In the genomic region with DNA sequence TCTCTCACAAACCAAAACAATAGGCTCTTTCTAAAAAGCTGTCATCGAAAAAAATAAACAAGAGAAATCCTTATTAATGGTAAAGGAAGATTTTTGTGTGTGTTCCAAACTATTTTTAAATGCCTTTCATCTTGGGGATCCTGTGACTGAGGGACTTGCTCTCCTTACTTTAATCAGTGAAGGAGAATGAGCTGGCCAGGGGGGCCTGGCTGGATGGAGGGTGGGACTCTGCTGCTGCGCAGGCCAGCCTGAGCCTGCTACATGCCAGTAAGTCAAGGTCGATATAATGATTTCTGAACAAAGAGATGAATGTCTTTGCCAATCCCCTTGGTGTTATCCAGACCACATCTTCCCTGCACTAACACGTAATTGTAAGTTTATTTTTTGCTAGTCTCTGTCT, we compare ENCODE assay signal across 26 cellular contexts.
"Had no signal": no experiment of that assay in that cellular context is flagged by ENCODE, and none has a peak within 500 bp of the region (broad histone marks: within the 10 kb centered on the region; RNA-seq: fewer than 3 reads in every experiment).

No MANE protein-coding gene starts in this region.

- H3K4me3 ChIP-seq: esophagus muscularis mucosa, ovary, right lobe of liver, skin epidermis, testis had no signal

- DNase-seq: activated CD4-positive, alpha-beta T cell treated with anti-CD3 and anti-CD28 coated beads for 48 hours; activated CD4-positive, alpha-beta T cell treated with anti-CD3 and anti-CD28 coated beads, Interleukin-2, amount 50 U/mL, for 48 hours; activated CD8-positive, alpha-beta memory T cell treated with anti-CD3 and anti-CD28 coated beads for 24 hours; activated CD8-positive, alpha-beta memory T cell treated with anti-CD3 and anti-CD28 coated beads, Interleukin-2, amount 50 U/mL, for 4 hours; activated effector memory CD4-positive, alpha-beta T cell treated with anti-CD3 and anti-CD28 coated beads, Interleukin-2, amount 50 U/mL, for 16 hours; activated naive CD4-positive, alpha-beta T cell treated with anti-CD3 and anti-CD28 coated beads for 36 hours; activated naive CD8-positive, alpha-beta T cell treated with anti-CD3 and anti-CD28 coated beads for 36 hours; activated T-cell treated with anti-CD3 and anti-CD28 coated beads, Interleukin-2, amount 50 U/mL, for 1 hour; dermis blood vessel endothelial cell; effector CD4-positive, alpha-beta T cell; foreskin keratinocyte; islet precursor cell; left ventricle myocardium superior; naive thymus-derived CD4-positive, alpha-beta T cell; ovary; right lobe of liver; stimulated activated CD4-positive, alpha-beta T cell treated with anti-CD3 and anti-CD28 coated beads, Interleukin-12 subunit alpha, Interleukin-12 subunit beta, amount 100 ng/mL, for 4 hours; stimulated activated CD4-positive, alpha-beta T cell treated with anti-CD3 and anti-CD28 coated beads, Interleukin-4, amount 100 ng/mL, for 1 hour; stimulated activated naive CD8-positive, alpha-beta T cell treated with anti-CD3 and anti-CD28 coated beads, Interleukin-15, Interleukin-2, amounts not matched to agents 100 U/mL and 50 U/mL, for 24 hours; testis; trophoblast cell had no signal

- H3K9me3 ChIP-seq: esophagus muscularis mucosa, neutrophil, ovary, right lobe of liver, testis had no signal

- H3K27me3 ChIP-seq: esophagus muscularis mucosa, foreskin keratinocyte, neutrophil, ovary, right lobe of liver, testis had no signal

- H3K36me3 ChIP-seq: esophagus muscularis mucosa, neutrophil, ovary, right lobe of liver had no signal

- H3K27ac ChIP-seq: esophagus muscularis mucosa, foreskin keratinocyte, neutrophil, ovary, right lobe of liver, skin epidermis, testis, VCaP had no signal

- H3K4me1 ChIP-seq: esophagus muscularis mucosa, foreskin keratinocyte, right lobe of liver had no signal

- ATAC-seq: activated CD4-positive, CD25-positive, alpha-beta regulatory T cell treated with anti-CD3 and anti-CD28 coated beads, Interleukin-2, amount 50 U/mL, for 24 hours; foreskin keratinocyte; left ventricle myocardium superior; naive thymus-derived CD4-positive, alpha-beta T cell; right lobe of liver; stimulated activated naive CD8-positive, alpha-beta T cell treated with anti-CD3 and anti-CD28 coated beads, Interleukin-15, Interleukin-2, amounts not matched to agents 100 U/mL and 50 U/mL, for 24 hours had no signal
